Comparison of ENCODE assay signal across 8 cellular contexts in the genomic region with DNA sequence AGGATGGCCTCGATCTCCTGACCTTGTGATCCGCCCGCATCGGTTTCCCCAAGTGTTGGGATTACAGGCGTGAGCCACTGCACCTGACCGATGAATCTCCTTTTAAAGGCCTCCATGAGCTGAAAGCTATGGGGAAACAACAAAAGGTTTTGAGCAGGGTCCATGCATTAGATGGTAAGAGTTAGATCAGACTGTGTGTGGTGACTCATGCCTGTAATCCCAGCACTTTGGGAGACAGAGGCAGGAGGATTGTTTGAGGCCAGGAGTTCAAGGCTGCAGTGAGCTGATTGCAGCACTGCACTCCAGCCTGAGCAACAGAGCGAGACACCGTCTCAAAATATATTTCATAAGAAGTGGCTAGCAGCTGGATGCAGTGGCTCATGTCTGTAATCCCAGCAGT.
"Had no signal": no experiment of that assay in that cellular context is flagged by ENCODE, and none has a peak within 500 bp of the region (broad histone marks: within the 10 kb centered on the region; RNA-seq: fewer than 3 reads in every experiment).

No MANE protein-coding gene starts in this region.

- ATAC-seq: GM12878 had no signal

- DNase-seq: GDM1, GF-D8 had no signal

- FAIRE-seq: G401.6, GM12878, GM12891, GM12892, GM18507, GM19239 had no signal

- H3K4me3 ChIP-seq: GM12878 had no signal
